1 cellular context compared by ENCODE assay signal in the genomic region with DNA sequence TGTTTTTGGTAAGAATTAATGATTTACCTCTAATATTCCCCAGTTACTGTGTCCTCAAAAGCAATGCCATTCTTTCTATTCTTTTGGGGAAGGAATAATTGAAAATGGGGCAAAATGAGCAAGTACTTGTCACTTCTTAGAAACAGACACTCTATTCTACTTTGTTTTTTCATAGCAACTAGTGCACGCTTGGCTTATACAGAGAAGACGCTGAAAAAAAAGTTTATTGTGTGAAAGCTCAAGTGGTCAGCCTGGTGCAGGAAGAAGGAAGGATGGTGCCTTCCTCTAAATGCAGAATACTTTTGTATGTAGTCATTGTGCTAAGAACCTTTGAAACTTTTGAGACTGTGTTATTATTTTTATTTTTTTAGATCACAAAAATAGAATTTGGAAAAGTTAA.
TF ChIP-seq lines count a peak whose summit lies in the region.

No MANE protein-coding gene starts in this region.

TF ChIP-seq in IMR-90, 13 proteins besides CTCF, POLR2A, EP300 and RAD21:
- TF ChIP-seq SMC3 (IDR thresholded peaks at IDR 0.05; ENCODE audit: low read depth, low read length) = no peak
- no peak for TF ChIP-seq MAZ (IDR thresholded peaks at IDR 0.05; ENCODE audit: borderline replicate concordance, low read depth, low read length)
- TF ChIP-seq BHLHE40 (IDR thresholded peaks at IDR 0.05; ENCODE audit: low read depth, low read length) = no peak
- TF ChIP-seq FOS (IDR thresholded peaks at IDR 0.05; ENCODE audit: low read depth, low read length) = no peak
- TF ChIP-seq RFX5 (IDR thresholded peaks at IDR 0.05; ENCODE audit: low read depth, low read length) = no peak
- TF ChIP-seq NFE2L2 (IDR thresholded peaks at IDR 0.05; ENCODE audit: low read depth, low read length) = no peak
